ENCODE assay signal across 1 cellular context in the genomic region with DNA sequence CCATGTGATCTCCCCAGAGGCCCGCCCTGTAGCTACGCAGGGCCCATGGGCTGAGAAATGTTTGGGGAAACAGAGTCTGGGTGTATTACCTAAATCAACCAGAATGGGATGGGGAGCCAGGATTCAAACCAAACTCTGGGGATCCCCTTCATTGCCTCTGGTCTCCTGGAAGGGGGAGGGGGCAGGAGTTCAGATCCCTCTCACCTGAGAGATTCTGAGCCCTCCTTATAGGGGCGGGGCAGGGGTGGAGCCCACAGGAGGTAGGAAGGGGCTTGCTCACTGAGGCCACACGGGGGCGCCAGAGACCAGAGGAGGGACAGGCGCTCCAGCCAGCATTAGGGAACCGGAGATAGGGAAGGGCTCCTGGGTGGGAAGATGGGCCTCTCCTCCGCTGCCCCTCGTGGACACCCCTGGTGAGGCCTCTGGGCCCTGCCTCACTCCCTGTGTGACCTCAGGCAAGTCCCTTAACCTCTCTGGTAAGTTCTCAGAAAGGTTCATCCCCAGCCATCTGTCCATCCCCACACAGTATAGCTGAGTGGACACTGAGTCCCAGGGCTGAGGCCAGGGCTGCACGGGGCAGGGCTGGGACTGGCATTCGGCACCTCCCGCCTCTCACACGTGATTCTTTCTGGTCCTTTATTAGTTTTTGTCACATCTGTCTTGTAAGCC.
A peak's percentile ranks its signal among the peaks of the same experiment; 100 is the strongest.
TF ChIP-seq lines count a peak whose summit lies in the region.

No MANE protein-coding gene starts in this region.

TF ChIP-seq in K562, 482 proteins besides CTCF, POLR2A, EP300 and RAD21 (continued from another document and continues in another):
- TF ChIP-seq ZMIZ1 (IDR thresholded peaks at IDR 0.05; ENCODE audit: low read depth in 2 of 2, low read length in 2 of 2) (no peak), RFX5 (IDR thresholded peaks at IDR 0.05; ENCODE audit: low read depth, low read length) (no peak), ZNF76 (CRISPR knock-in tag; IDR thresholded peaks at IDR 0.05; ENCODE audit: borderline replicate concordance) (no peak), LCOR (CRISPR knock-in tag; IDR thresholded peaks at IDR 0.05) (peak; percentile 92), ZNF224 (CRISPR knock-in tag; IDR thresholded peaks at IDR 0.05) (no peak), ZNF24 (IDR thresholded peaks at IDR 0.05) (0 out of 2 replicates have a peak, but pooled peaks have one; percentile 3), ASH1L (IDR thresholded peaks at IDR 0.05; ENCODE audit: borderline replicate concordance, low read depth, partially characterized antibody) (no peak), SAFB2 (IDR thresholded peaks at IDR 0.05; ENCODE audit: borderline replicate concordance, low read depth, low read length, severe bottlenecking) (no peak), MXD1 (CRISPR knock-in tag; IDR thresholded peaks at IDR 0.05; ENCODE audit: borderline replicate concordance, poor library complexity, severe bottlenecking) (no peak), RCOR1 (IDR thresholded peaks at IDR 0.05; ENCODE audit: borderline replicate concordance in 1 of 2, low read depth in 2 of 2, low read length in 2 of 2) (peak; percentile 20 to 63; a peak in 3 of 4 replicates), ZNF644 (tag; IDR thresholded peaks at IDR 0.05; ENCODE audit: low read depth) (no peak), ZNF217 (CRISPR knock-in tag; IDR thresholded peaks at IDR 0.05) (no peak), MCM2 (IDR thresholded peaks at IDR 0.05; ENCODE audit: low read depth) (no peak), ZNF398 (CRISPR knock-in tag; IDR thresholded peaks at IDR 0.05) (no peak), KAT8 (IDR thresholded peaks at IDR 0.05; ENCODE audit: low read depth) (no peak), NFIC (IDR thresholded peaks at IDR 0.05) (no peak), NUFIP1 (IDR thresholded peaks at IDR 0.05; ENCODE audit: partially characterized antibody) (no peak), BCOR (IDR thresholded peaks at IDR 0.05) (peak; percentile 96), ZBTB33 (CRISPR knock-in tag; IDR thresholded peaks at IDR 0.05) (peak; percentile 22; the same call in 1 of the 2 replicates), MNT (conservative IDR thresholded peaks at IDR 0.05) (peak in 1 of 2 experiments; percentile 49; a peak in 2 of 4 replicates), FOS (IDR thresholded peaks at IDR 0.05; ENCODE audit: extremely low read depth, insufficient read length) (no peak), SMARCA5 (IDR thresholded peaks at IDR 0.05) (peak; percentile 97), TCF7 (IDR thresholded peaks at IDR 0.05; ENCODE audit: borderline replicate concordance) (no peak), POLR3G (IDR thresholded peaks at IDR 0.05; ENCODE audit: extremely low read depth, insufficient read length, insufficient replicate concordance) (no peak), SREBF1 (IDR thresholded peaks at IDR 0.05; ENCODE audit: borderline replicate concordance, low read depth, low read length) (no peak), ARID4B (CRISPR knock-in tag; IDR thresholded peaks at IDR 0.05) (peak; percentile 73), SAP30 (IDR thresholded peaks at IDR 0.05; ENCODE audit: borderline replicate concordance, insufficient read depth, low read depth, low read length, poor library complexity, severe bottlenecking) (no peak), ZNF766 (CRISPR knock-in tag; conservative IDR thresholded peaks at IDR 0.05) (no peak), HCFC1 (IDR thresholded peaks at IDR 0.05; ENCODE audit: low read depth, low read length) (peak; percentile 39), BDP1 (IDR thresholded peaks at IDR 0.05; ENCODE audit: insufficient read depth, insufficient read length) (no peak), ZNF354B (CRISPR knock-in tag; IDR thresholded peaks at IDR 0.05) (no peak)
- TF ChIP-seq, protein P1, sequence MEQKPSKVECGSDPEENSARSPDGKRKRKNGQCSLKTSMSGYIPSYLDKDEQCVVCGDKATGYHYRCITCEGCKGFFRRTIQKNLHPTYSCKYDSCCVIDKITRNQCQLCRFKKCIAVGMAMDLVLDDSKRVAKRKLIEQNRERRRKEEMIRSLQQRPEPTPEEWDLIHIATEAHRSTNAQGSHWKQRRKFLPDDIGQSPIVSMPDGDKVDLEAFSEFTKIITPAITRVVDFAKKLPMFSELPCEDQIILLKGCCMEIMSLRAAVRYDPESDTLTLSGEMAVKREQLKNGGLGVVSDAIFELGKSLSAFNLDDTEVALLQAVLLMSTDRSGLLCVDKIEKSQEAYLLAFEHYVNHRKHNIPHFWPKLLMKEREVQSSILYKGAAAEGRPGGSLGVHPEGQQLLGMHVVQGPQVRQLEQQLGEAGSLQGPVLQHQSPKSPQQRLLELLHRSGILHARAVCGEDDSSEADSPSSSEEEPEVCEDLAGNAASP (IDR thresholded peaks at IDR 0.05) = no peak
- TF ChIP-seq, protein P2, sequence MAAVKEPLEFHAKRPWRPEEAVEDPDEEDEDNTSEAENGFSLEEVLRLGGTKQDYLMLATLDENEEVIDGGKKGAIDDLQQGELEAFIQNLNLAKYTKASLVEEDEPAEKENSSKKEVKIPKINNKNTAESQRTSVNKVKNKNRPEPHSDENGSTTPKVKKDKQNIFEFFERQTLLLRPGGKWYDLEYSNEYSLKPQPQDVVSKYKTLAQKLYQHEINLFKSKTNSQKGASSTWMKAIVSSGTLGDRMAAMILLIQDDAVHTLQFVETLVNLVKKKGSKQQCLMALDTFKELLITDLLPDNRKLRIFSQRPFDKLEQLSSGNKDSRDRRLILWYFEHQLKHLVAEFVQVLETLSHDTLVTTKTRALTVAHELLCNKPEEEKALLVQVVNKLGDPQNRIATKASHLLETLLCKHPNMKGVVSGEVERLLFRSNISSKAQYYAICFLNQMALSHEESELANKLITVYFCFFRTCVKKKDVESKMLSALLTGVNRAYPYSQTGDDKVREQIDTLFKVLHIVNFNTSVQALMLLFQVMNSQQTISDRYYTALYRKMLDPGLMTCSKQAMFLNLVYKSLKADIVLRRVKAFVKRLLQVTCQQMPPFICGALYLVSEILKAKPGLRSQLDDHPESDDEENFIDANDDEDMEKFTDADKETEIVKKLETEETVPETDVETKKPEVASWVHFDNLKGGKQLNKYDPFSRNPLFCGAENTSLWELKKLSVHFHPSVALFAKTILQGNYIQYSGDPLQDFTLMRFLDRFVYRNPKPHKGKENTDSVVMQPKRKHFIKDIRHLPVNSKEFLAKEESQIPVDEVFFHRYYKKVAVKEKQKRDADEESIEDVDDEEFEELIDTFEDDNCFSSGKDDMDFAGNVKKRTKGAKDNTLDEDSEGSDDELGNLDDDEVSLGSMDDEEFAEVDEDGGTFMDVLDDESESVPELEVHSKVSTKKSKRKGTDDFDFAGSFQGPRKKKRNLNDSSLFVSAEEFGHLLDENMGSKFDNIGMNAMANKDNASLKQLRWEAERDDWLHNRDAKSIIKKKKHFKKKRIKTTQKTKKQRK (IDR thresholded peaks at IDR 0.05; ENCODE audit: borderline replicate concordance, low read depth, low read length) = no peak
- TF ChIP-seq, protein P3, sequence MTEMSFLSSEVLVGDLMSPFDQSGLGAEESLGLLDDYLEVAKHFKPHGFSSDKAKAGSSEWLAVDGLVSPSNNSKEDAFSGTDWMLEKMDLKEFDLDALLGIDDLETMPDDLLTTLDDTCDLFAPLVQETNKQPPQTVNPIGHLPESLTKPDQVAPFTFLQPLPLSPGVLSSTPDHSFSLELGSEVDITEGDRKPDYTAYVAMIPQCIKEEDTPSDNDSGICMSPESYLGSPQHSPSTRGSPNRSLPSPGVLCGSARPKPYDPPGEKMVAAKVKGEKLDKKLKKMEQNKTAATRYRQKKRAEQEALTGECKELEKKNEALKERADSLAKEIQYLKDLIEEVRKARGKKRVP (CRISPR knock-in tag; IDR thresholded peaks at IDR 0.05) = no peak
